23 cellular contexts compared by ENCODE assay signal in genomic region chr2:179571141-179571713, GRCh38.
DNase-seq lines count a peak whose midpoint lies in the region; ATAC-seq and TF ChIP-seq lines count a peak whose summit lies in the region.
"Had no signal": no experiment of that assay in that cellular context is flagged by ENCODE, and none has a peak within 500 bp of the region (broad histone marks: within the 10 kb centered on the region; RNA-seq: fewer than 3 reads in every experiment).

No MANE protein-coding gene starts in this region.

- H3K4me3 Mint-ChIP-seq in Caco-2 (ENCODE audit: unreplicated experiment): no peak overlapping the region
- H3K4me3 Mint-ChIP-seq: activated CD4-positive, alpha-beta memory T cell treated with anti-CD3 and anti-CD28 coated beads, Interleukin-2, amount 10 ng/mL, durations not matched to agents 7 days and 5 days; activated naive CD4-positive, alpha-beta T cell treated with anti-CD3 and anti-CD28 coated beads for 36 hours; brain; CD4-positive, alpha-beta T cell; IgD-negative memory B cell; neural crest cell; T-helper 2 cell treated with Interferon-gamma antibody and Interleukin-4, amounts not matched to agents 5 μg/mL and 100 μg/mL, for 36 hours; type B pancreatic cell had no signal

- H3K27me3 ChIP-seq in heart left ventricle: no peaks in the 10 kb centered on the region
- H3K27me3 ChIP-seq in gastrocnemius medialis: no peaks in the 10 kb centered on the region
- H3K27me3 ChIP-seq in Caco-2 (replicated peaks; ENCODE audit: control insufficient read depth, insufficient read depth, low read length): no peaks in the 10 kb centered on the region
- H3K27me3 ChIP-seq: ovary had no signal

- no peaks in the 10 kb centered on the region for H3K36me3 Mint-ChIP-seq in Caco-2 (ENCODE audit: insufficient read depth, unreplicated experiment)
- H3K36me3 Mint-ChIP-seq: brain, IgD-negative memory B cell, type B pancreatic cell had no signal

- H3K36me3 ChIP-seq in heart left ventricle (no peaks in the 10 kb centered on the region), gastrocnemius medialis (no peaks in the 10 kb centered on the region), Caco-2 (ENCODE audit: control insufficient read depth, insufficient read depth, low read length) (no peaks in the 10 kb centered on the region)
- H3K36me3 ChIP-seq: ovary had no signal

- H3K4me1 Mint-ChIP-seq in Caco-2 (ENCODE audit: low read depth, unreplicated experiment): peaks cover 15% of the 10 kb centered on the region
- H3K4me1 Mint-ChIP-seq: activated CD4-positive, alpha-beta memory T cell treated with anti-CD3 and anti-CD28 coated beads, Interleukin-2, amount 10 ng/mL, durations not matched to agents 7 days and 5 days; brain; IgD-negative memory B cell; neural crest cell had no signal

- H3K4me1 ChIP-seq in heart left ventricle: peaks cover 0 to 4% (median 0%) of the 10 kb centered on the region in 12 donors
- peaks cover 22 to 40% of the 10 kb centered on the region in 2 donors for H3K4me1 ChIP-seq in gastrocnemius medialis
- H3K4me1 ChIP-seq in Caco-2: peaks cover 16% of the 10 kb centered on the region

- 65 to 83% (median 70%) methylated on average over 2 of the region's 2 CpGs for whole genome bisulfite sequencing in heart left ventricle, 4 donors

- TF ChIP-seq CTCF in heart left ventricle (IDR thresholded peaks at IDR 0.05) (no peak), gastrocnemius medialis (IDR thresholded peaks at IDR 0.05 in 4 of 5, conservative IDR thresholded peaks at IDR 0.05 in 1 of 5) (no peak), Caco-2 (IDR thresholded peaks at IDR 0.05; ENCODE audit: insufficient read depth in 1 of 2, low read depth in 1 of 2, low read length in 1 of 2, severe bottlenecking in 1 of 2, unreplicated experiment in 1 of 2) (no peak)

- CTCF ChIA-PET in Caco-2 (lab: Charles Lee): no interaction called here

- H3K9me3 ChIP-seq in heart left ventricle (no peaks in the 10 kb centered on the region), gastrocnemius medialis (no peaks in the 10 kb centered on the region), Caco-2 (peaks cover 5% of the 10 kb centered on the region; the same call in 1 of the 2 replicates)
- H3K9me3 ChIP-seq: A549, ovary had no signal

- in situ Hi-C loops in gastrocnemius medialis (cut with MboI; ENCODE audit: low sequenced_read_pairs in 4 of 4): no loop called here

- BruUV-seq in Caco-2 (replicated peaks; lab: Mats Ljungman, UMichigan): no TSS peak

- no peak for DNase-seq in Right ventricle myocardium inferior (ENCODE audit: missing footprints)
- no peak for DNase-seq in cardiac septum (ENCODE audit: low spot score)
- no peak for DNase-seq in heart left ventricle
- DNase-seq in gastrocnemius medialis: peak in 1 of 2 donors; percentile 34
- no peak for DNase-seq in NCI-H2171 treated with DMSO at 0.1 percent for 48 hours (lab: John Stamatoyannopoulos, UW)
- no peak for DNase-seq in Caco-2
- DNase-seq: activated CD4-positive, alpha-beta memory T cell treated with anti-CD3 and anti-CD28 coated beads, Interleukin-2, amount 10 ng/mL, durations not matched to agents 7 days and 5 days; activated CD8-positive, alpha-beta memory T cell treated with anti-CD3 and anti-CD28 coated beads, Interleukin-2, amount 50 U/mL, for 4 hours; activated naive CD4-positive, alpha-beta T cell treated with anti-CD3 and anti-CD28 coated beads for 36 hours; CD4-positive, alpha-beta T cell; effector CD4-positive, alpha-beta T cell; GOT3; NCI-H2171; ovary; stimulated activated CD4-positive, alpha-beta T cell treated with anti-CD3 and anti-CD28 coated beads, Interleukin-4, amount 100 ng/mL, for 24 hours had no signal

- no peak overlapping the region for H3K27ac ChIP-seq in heart left ventricle
- H3K27ac ChIP-seq in gastrocnemius medialis: peak overlapping the region; percentile 61 to 85 (median 78)
- H3K27ac ChIP-seq: A549, ovary had no signal

- H3K27ac Mint-ChIP-seq in Caco-2 (ENCODE audit: unreplicated experiment): no peak overlapping the region
- H3K27ac Mint-ChIP-seq: activated CD4-positive, alpha-beta memory T cell treated with anti-CD3 and anti-CD28 coated beads, Interleukin-2, amount 10 ng/mL, durations not matched to agents 7 days and 5 days; activated naive CD4-positive, alpha-beta T cell treated with anti-CD3 and anti-CD28 coated beads for 36 hours; brain; CD4-positive, alpha-beta T cell; IgD-negative memory B cell; T-helper 2 cell treated with Interferon-gamma antibody and Interleukin-4, amounts not matched to agents 5 μg/mL and 100 μg/mL, for 36 hours; type B pancreatic cell had no signal

- intact Hi-C loops in Right ventricle myocardium inferior (cut with DNase I) (loop anchor here (10.0 kb wide), 1 partner anchor 146 kb away; no protein-coding TSS in a partner anchor), cardiac septum (cut with DNase I) (no loop called here), heart left ventricle (cut with DNase I) (no loop called here), gastrocnemius medialis (cut with DNase I; ENCODE audit: low total_unique reads) (no loop called here), Caco-2 (cut with micrococcal nuclease; ENCODE audit: unreplicated experiment) (no loop called here)

- H3K4me3 ChIP-seq in heart left ventricle: no peak overlapping the region
- H3K4me3 ChIP-seq in gastrocnemius medialis: no peak overlapping the region
- no peak overlapping the region for H3K4me3 ChIP-seq in Caco-2 (ENCODE audit: low read depth, low read length)
- H3K4me3 ChIP-seq: A549, ovary had no signal

- H3K27me3 Mint-ChIP-seq in Caco-2 (ENCODE audit: insufficient read depth, unreplicated experiment): no peaks in the 10 kb centered on the region
- H3K27me3 Mint-ChIP-seq: activated CD4-positive, alpha-beta memory T cell treated with anti-CD3 and anti-CD28 coated beads, Interleukin-2, amount 10 ng/mL, durations not matched to agents 7 days and 5 days; brain; CD4-positive, alpha-beta T cell; IgD-negative memory B cell had no signal

- H3K9me3 Mint-ChIP-seq in Caco-2 (ENCODE audit: unreplicated experiment): no peaks in the 10 kb centered on the region
- H3K9me3 Mint-ChIP-seq: activated CD4-positive, alpha-beta memory T cell treated with anti-CD3 and anti-CD28 coated beads, Interleukin-2, amount 10 ng/mL, durations not matched to agents 7 days and 5 days; activated naive CD4-positive, alpha-beta T cell treated with anti-CD3 and anti-CD28 coated beads for 36 hours; brain; CD4-positive, alpha-beta T cell; IgD-negative memory B cell; T-helper 2 cell treated with Interferon-gamma antibody and Interleukin-4, amounts not matched to agents 5 μg/mL and 100 μg/mL, for 36 hours had no signal

- POLR2A ChIA-PET in Caco-2 (lab: Charles Lee): no interaction called here

- ATAC-seq in Right ventricle myocardium inferior: peak; percentile 49
- ATAC-seq in heart left ventricle: peak; percentile 36 to 64 (median 38)
- ATAC-seq in gastrocnemius medialis: peak in 1 of 2 donors; percentile 52
- no peak for ATAC-seq in GM21526 (IDR thresholded peaks at IDR 0.05; ENCODE audit: low FRiP score, unreplicated experiment)
- no peak for ATAC-seq in HG02678 (IDR thresholded peaks at IDR 0.05; ENCODE audit: unreplicated experiment)
- ATAC-seq: A549 had no signal

- TF ChIP-seq POLR2A in heart left ventricle (IDR thresholded peaks at IDR 0.05): no peak
- TF ChIP-seq POLR2A in gastrocnemius medialis (IDR thresholded peaks at IDR 0.05): no peak

Comparison
In these comparisons a context has a peak if more than half of its experiments do, and no peak if none do; other contexts are left out.
1. ATAC-seq: peak in Right ventricle myocardium inferior (single experiment) and heart left ventricle (4 of 4); none in GM21526 (single experiment) and HG02678 (single experiment).
2. H3K27ac ChIP-seq: peak in gastrocnemius medialis (4 of 4); none in heart left ventricle (0 of 12).